8 cellular contexts compared by ENCODE assay signal in the genomic region with DNA sequence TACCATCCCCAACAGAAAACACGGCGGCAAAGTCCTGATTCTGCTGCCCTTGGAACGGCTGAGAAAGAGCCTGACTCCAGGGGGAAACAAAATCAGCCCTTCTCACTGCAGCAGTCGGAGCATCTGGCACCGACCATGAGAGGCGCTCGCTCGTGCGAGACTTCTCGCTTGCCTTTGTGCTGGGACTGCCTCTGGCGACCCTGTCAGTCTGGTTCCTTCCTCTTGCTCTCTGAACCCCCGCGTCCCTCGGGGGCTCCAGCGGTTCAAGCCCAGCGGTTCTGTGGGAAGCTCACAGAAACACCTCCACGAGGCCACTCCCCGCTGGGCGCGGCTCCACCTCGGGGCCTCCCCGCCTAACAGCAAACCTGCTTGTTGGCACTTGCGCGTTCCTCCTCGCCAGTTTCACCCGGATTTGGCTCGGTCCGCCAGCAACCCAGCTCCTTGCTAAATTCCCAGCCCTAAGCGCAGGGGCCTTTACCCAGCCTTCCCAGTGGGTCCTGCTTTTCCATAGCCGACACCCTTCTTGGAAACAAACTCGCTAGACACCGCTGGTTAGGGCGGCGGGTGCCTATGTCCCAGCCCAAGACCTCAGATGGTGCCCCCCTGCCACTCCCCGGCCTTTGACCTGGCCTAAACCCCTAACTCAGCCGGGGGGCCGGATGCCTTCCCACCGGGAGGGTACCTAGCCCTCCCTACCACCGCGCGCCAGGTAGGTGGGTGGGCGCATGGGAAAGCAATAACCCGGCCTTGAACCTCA. TPM values are rescaled to one million over a fixed set of nuclear protein-coding genes. Genes with fewer than 3 reads are reported as not detected.
DNase-seq lines count a peak whose midpoint lies in the region; ATAC-seq, FAIRE-seq and TF ChIP-seq lines count a peak whose summit lies in the region.

No MANE protein-coding gene starts in this region.

- H3K9me1 ChIP-seq in keratinocyte (ENCODE audit: control insufficient read depth, extremely low read depth, insufficient read depth, low read length): no peaks in the 10 kb centered on the region

- FAIRE-seq in bronchial epithelial cell (lab: Jason Lieb, UNC): no peak
- FAIRE-seq in keratinocyte (lab: Jason Lieb, UNC): no peak

- WGBS in spleen, 5 donors: 1 to 3% (median 1%) methylated on average over 29 to 43 of the region's 43 CpGs

- H3K4me1 ChIP-seq in BLaER1: peaks cover 30% of the 10 kb centered on the region
- peaks cover 41% of the 10 kb centered on the region for H3K4me1 ChIP-seq in keratinocyte (ENCODE audit: control insufficient read depth, extremely low read depth, insufficient read depth, low read length)
- peaks cover 0 to 28% (median 19%) of the 10 kb centered on the region in 6 donors for H3K4me1 ChIP-seq in spleen

- ATAC-seq in GM21390 (IDR thresholded peaks at IDR 0.05; ENCODE audit: unreplicated experiment) (peak; percentile 39), GM21528 (IDR thresholded peaks at IDR 0.05; ENCODE audit: low FRiP score, unreplicated experiment) (no peak), GM18520 (IDR thresholded peaks at IDR 0.05; ENCODE audit: unreplicated experiment) (no peak)

- H3K9me3 ChIP-seq in BLaER1: no peaks in the 10 kb centered on the region
- H3K9me3 ChIP-seq in keratinocyte (ENCODE audit: control insufficient read depth, low read depth, low read length): no peaks in the 10 kb centered on the region
- H3K9me3 ChIP-seq in spleen: no peaks in the 10 kb centered on the region

- TF ChIP-seq POLR2A in spleen (IDR thresholded peaks at IDR 0.05): no peak

- H3K27me3 ChIP-seq in BLaER1 (peaks cover 32% of the 10 kb centered on the region), bronchial epithelial cell (ENCODE audit: control insufficient read depth, insufficient read depth, low read length) (no peaks in the 10 kb centered on the region), keratinocyte (ENCODE audit: control insufficient read depth, extremely low read depth, insufficient read depth, low read length) (no peaks in the 10 kb centered on the region), spleen (replicated peaks in 1 of 7) (peaks cover 0 to 60% (median 27%) of the 10 kb centered on the region in 7 donors)

- H3K27ac ChIP-seq in BLaER1 (no peak overlapping the region), keratinocyte (ENCODE audit: control insufficient read depth, insufficient read depth, low read length) (peak overlapping the region; percentile 99), spleen (peak overlapping the region; percentile 31 to 83 (median 79))

- intact Hi-C loops in spleen (cut with DNase I; ENCODE audit: low total_unique reads): loop anchor here (5.0 kb wide), 1 partner anchor 888 kb away; no protein-coding TSS in a partner anchor

- H3K4me2 ChIP-seq in BLaER1 (peak overlapping the region; percentile 100), keratinocyte (ENCODE audit: control insufficient read depth, extremely low read depth, insufficient read depth, low read depth, low read length) (peak overlapping the region; percentile 88)

- peaks cover 68% of the 10 kb centered on the region for H3K79me2 ChIP-seq in keratinocyte (ENCODE audit: control insufficient read depth, insufficient read depth, low read length)

- dilution Hi-C loops in keratinocyte (cut with MboI; ENCODE audit: extremely low pct_ligation_motif_present, low sequenced_read_pairs): no loop called here

- peaks cover 18% of the 10 kb centered on the region; the same call in 1 of the 2 replicates for H4K20me1 ChIP-seq in BLaER1
- peaks cover 20% of the 10 kb centered on the region for H4K20me1 ChIP-seq in keratinocyte (ENCODE audit: control insufficient read depth, extremely low read depth, insufficient read depth, low read length)

- H3K4me3 ChIP-seq in BLaER1 (peak overlapping the region; percentile 73), bronchial epithelial cell (ENCODE audit: low read depth, low read length) (peak overlapping the region; percentile 95), keratinocyte (ENCODE audit: control insufficient read depth in 2 of 3, extremely low read depth in 1 of 3, insufficient read depth in 2 of 3, low read depth in 1 of 3, low read length in 3 of 3) (peak overlapping the region; percentile 71 to 99 (median 93)), spleen (peak overlapping the region; percentile 34 to 70 (median 44))

- H2AFZ ChIP-seq in keratinocyte (ENCODE audit: control insufficient read depth, low read length): no peak overlapping the region

- H3K9ac ChIP-seq in BLaER1 (peak overlapping the region; percentile 54; the same call in 1 of the 2 replicates), keratinocyte (ENCODE audit: control insufficient read depth, extremely low read depth, insufficient read depth, low read length) (peak overlapping the region; percentile 100)

- H3K36me3 ChIP-seq in BLaER1 (no peaks in the 10 kb centered on the region), bronchial epithelial cell (ENCODE audit: control insufficient read depth, insufficient read depth, low read length) (peaks cover 21% of the 10 kb centered on the region), keratinocyte (ENCODE audit: control insufficient read depth in 2 of 2, extremely low read depth in 1 of 2, insufficient read depth in 2 of 2, low read length in 2 of 2) (peaks cover 5 to 23% of the 10 kb centered on the region in 2 experiments), spleen (no peaks in the 10 kb centered on the region)

- peak; percentile 87 for DNase-seq in NCI-H2227 (lab: John Stamatoyannopoulos, UW; ENCODE audit: unreplicated experiment)
- peak; percentile 73 for DNase-seq in bronchial epithelial cell (ENCODE audit: low read depth)
- peak; percentile 30 for DNase-seq in keratinocyte (ENCODE audit: low read depth, low spot score)
- DNase-seq in spleen: peak; percentile 71

- TF ChIP-seq CTCF in bronchial epithelial cell (IDR thresholded peaks at IDR 0.05; ENCODE audit: insufficient read depth, low read length, severe bottlenecking) (no peak), keratinocyte (optimal IDR thresholded peaks at IDR 0.05 in 1 of 3, IDR thresholded peaks at IDR 0.05 in 1 of 3, conservative IDR thresholded peaks at IDR 0.05 in 1 of 3; ENCODE audit: extremely low read depth in 1 of 3, insufficient read depth in 2 of 3, low read length in 3 of 3) (peak in 1 of 3 experiments; percentile 15), spleen (IDR thresholded peaks at IDR 0.05 in 8 of 11, conservative IDR thresholded peaks at IDR 0.05 in 3 of 11) (peak in 1 of 11 experiments; percentile 7)

RNA-seq across cellular contexts. Expression of gene RND3, which starts 2.2 kb away (rescaled TPM):
- total RNA-seq in bronchial epithelial cell (217 and 260 TPM in 2 replicates), spleen (10 to 100 TPM; 54.1 to 97.0 (median 62.2) TPM)
- polyA plus RNA-seq in keratinocyte (73.4 to 298 TPM (median 202 TPM) in 3 replicates), spleen (10 to 100 TPM; 10.3 to 17.1 (median 10.6) TPM)
- polyA plus RNA-seq in keratinocyte (2011; ENCODE audit: low read depth): 1,211 TPM
- 95.0 and 179 TPM in 2 replicates for polyA plus RNA-seq in keratinocyte (2011; cell fraction: cytosol; rRNA removed)
- polyA plus RNA-seq in keratinocyte (2011; cell fraction: nucleus; rRNA removed): 415 and 426 TPM in 2 replicates
- 72.3 and 220 TPM in 2 replicates for polyA plus RNA-seq in keratinocyte (2012; ENCODE audit: low replicate concordance)
- 78.5 to 330 TPM (median 235 TPM) in 3 replicates for polyA minus RNA-seq in keratinocyte
- 71.2 TPM for polyA minus RNA-seq in keratinocyte (2011; cell fraction: cytosol; rRNA and poly(A)+ RNA removed)
- 124 and 484 TPM in 2 replicates for polyA minus RNA-seq in keratinocyte (2011; cell fraction: nucleus; rRNA and poly(A)+ RNA removed)

Comparison
In these comparisons a context has a peak if more than half of its experiments do, and no peak if none do; other contexts are left out.
1. H3K4me3 ChIP-seq: peak in every context shown above with its lines; median percentile 95 in bronchial epithelial cell; 93 in keratinocyte; 73 in BLaER1; 44 in spleen.
2. DNase-seq: peak in every context shown above with its lines; median percentile 87 in NCI-H2227; 73 in bronchial epithelial cell; 71 in spleen; 30 in keratinocyte.